Comparison of ENCODE assay signal across 8 cellular contexts in the genomic region with DNA sequence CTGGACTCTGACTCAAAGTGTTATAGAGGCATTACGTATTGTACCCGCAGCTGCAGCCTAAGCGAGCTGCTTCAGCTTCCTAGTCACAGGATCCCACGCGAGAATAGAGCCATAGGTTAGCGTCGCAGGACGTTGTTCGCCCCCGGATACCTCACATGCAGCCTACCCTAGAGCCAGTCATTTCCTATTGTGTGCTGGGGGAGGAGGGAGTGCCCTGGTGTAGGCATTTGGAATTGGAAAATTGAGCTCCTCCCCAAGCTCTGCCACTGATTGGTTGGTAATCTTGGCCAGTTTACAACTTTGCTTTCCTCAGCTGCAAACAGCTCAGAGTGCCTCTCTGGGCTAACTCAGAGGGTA. TPM values are rescaled to one million over a fixed set of nuclear protein-coding genes. Genes with fewer than 3 reads are reported as not detected.
DNase-seq lines count a peak whose midpoint lies in the region; ATAC-seq and TF ChIP-seq lines count a peak whose summit lies in the region.

No MANE protein-coding gene starts in this region.

- peaks cover 11% of the 10 kb centered on the region for H3K4me1 ChIP-seq in CD4-positive, CD25-positive, alpha-beta regulatory T cell (ENCODE audit: control insufficient read depth, insufficient read depth, low read length, poor library complexity, severe bottlenecking)
- H3K4me1 ChIP-seq in ovary (ENCODE audit: insufficient read depth): peaks cover 4% of the 10 kb centered on the region

- peak overlapping the region; percentile 94 to 98 (median 97) for H3K27ac Mint-ChIP-seq in CD4-positive, CD25-positive, alpha-beta regulatory T cell
- H3K27ac Mint-ChIP-seq in activated T-helper 1 cell treated with anti-CD3 and anti-CD28 coated beads, Interleukin-12 subunit alpha, Interleukin-12 subunit beta, Interleukin-2, Interleukin-4 antibody, amounts not matched to agents 30 ng/mL and 10 ng/mL and 1 ng/mL, durations not matched to agents 14 hours and 24 hours and 36 hours: peak overlapping the region; percentile 98

- peaks cover 0 to 13% (median 5%) of the 10 kb centered on the region in 7 donors for H3K9me3 Mint-ChIP-seq in CD4-positive, CD25-positive, alpha-beta regulatory T cell
- H3K9me3 Mint-ChIP-seq in activated T-helper 1 cell treated with anti-CD3 and anti-CD28 coated beads, Interleukin-12 subunit alpha, Interleukin-12 subunit beta, Interleukin-2, Interleukin-4 antibody, amounts not matched to agents 30 ng/mL and 10 ng/mL and 1 ng/mL, durations not matched to agents 14 hours and 24 hours and 36 hours: peaks cover 32% of the 10 kb centered on the region

- ATAC-seq in CD4-positive, CD25-positive, alpha-beta regulatory T cell (ENCODE audit: low read depth in 2 of 2): peak; percentile 25 to 40
- peak; percentile 20 for ATAC-seq in GM21529 (IDR thresholded peaks at IDR 0.05; ENCODE audit: unreplicated experiment)
- no peak for ATAC-seq in GM19324 (IDR thresholded peaks at IDR 0.05; ENCODE audit: low FRiP score, unreplicated experiment)

- TF ChIP-seq EP300 in ovary (IDR thresholded peaks at IDR 0.05): no peak

- H3K9me3 ChIP-seq in CD4-positive, CD25-positive, alpha-beta regulatory T cell (ENCODE audit: control insufficient read depth in 2 of 2, low read length in 2 of 2): peaks cover 7 to 9% of the 10 kb centered on the region in 2 experiments
- no peaks in the 10 kb centered on the region for H3K9me3 ChIP-seq in ovary

- H3K4me3 ChIP-seq in CD4-positive, CD25-positive, alpha-beta regulatory T cell (ENCODE audit: low read depth, low read length): peak overlapping the region; percentile 77
- H3K4me3 ChIP-seq in ovary: peak overlapping the region; percentile 57

- 38 to 68% (median 38%) methylated on average over 10 of the region's 10 CpGs for whole genome bisulfite sequencing in ovary, 3 donors

- peak; percentile 13 to 63 (median 44) for DNase-seq in CD4-positive, CD25-positive, alpha-beta regulatory T cell
- DNase-seq in M059J (ENCODE audit: low read depth): peak; percentile 70
- DNase-seq in activated T-helper 1 cell treated with anti-CD3 and anti-CD28 coated beads, Interleukin-12 subunit alpha, Interleukin-12 subunit beta, Interleukin-2, Interleukin-4 antibody, amounts not matched to agents 30 ng/mL and 10 ng/mL and 1 ng/mL, durations not matched to agents 14 hours and 24 hours and 36 hours (ENCODE audit: low spot score): no peak
- DNase-seq in glomerular endothelial cell (ENCODE audit: extremely low read depth, low read depth, low spot score): peak; percentile 52
- no peak for DNase-seq in ovary
- DNase-seq in superior temporal gyrus (ENCODE audit: extremely low spot score): no peak

- intact Hi-C loops in activated T-helper 1 cell treated with anti-CD3 and anti-CD28 coated beads, Interleukin-12 subunit alpha, Interleukin-12 subunit beta, Interleukin-2, Interleukin-4 antibody, amounts not matched to agents 30 ng/mL and 10 ng/mL and 1 ng/mL, durations not matched to agents 14 hours and 24 hours and 36 hours (cut with micrococcal nuclease): loop anchor here (1.0 to 5.0 kb wide), 4 partner anchors 13 to 209 kb away; a partner anchor contains a TSS
- intact Hi-C loops in ovary (cut with DNase I): no loop called here

- H3K4me1 Mint-ChIP-seq in CD4-positive, CD25-positive, alpha-beta regulatory T cell: peaks cover 12 to 40% (median 22%) of the 10 kb centered on the region in 4 donors
- peaks cover 15% of the 10 kb centered on the region for H3K4me1 Mint-ChIP-seq in activated T-helper 1 cell treated with anti-CD3 and anti-CD28 coated beads, Interleukin-12 subunit alpha, Interleukin-12 subunit beta, Interleukin-2, Interleukin-4 antibody, amounts not matched to agents 30 ng/mL and 10 ng/mL and 1 ng/mL, durations not matched to agents 14 hours and 24 hours and 36 hours (ENCODE audit: low read depth)

- peaks cover 21% of the 10 kb centered on the region for H3K36me3 ChIP-seq in CD4-positive, CD25-positive, alpha-beta regulatory T cell (ENCODE audit: control insufficient read depth, insufficient read depth, low read length)
- H3K36me3 ChIP-seq in ovary: no peaks in the 10 kb centered on the region

- no peak for TF ChIP-seq POLR2A in ovary (IDR thresholded peaks at IDR 0.05)

- no peaks in the 10 kb centered on the region for H3K27me3 ChIP-seq in CD4-positive, CD25-positive, alpha-beta regulatory T cell (ENCODE audit: control insufficient read depth, insufficient read depth, low read length)
- no peaks in the 10 kb centered on the region for H3K27me3 ChIP-seq in ovary

- peak overlapping the region; percentile 93 to 100 (median 99) for H3K4me3 Mint-ChIP-seq in CD4-positive, CD25-positive, alpha-beta regulatory T cell
- H3K4me3 Mint-ChIP-seq in activated T-helper 1 cell treated with anti-CD3 and anti-CD28 coated beads, Interleukin-12 subunit alpha, Interleukin-12 subunit beta, Interleukin-2, Interleukin-4 antibody, amounts not matched to agents 30 ng/mL and 10 ng/mL and 1 ng/mL, durations not matched to agents 14 hours and 24 hours and 36 hours: peak overlapping the region; percentile 99

- peak overlapping the region; percentile 84 for H3K27ac ChIP-seq in CD4-positive, CD25-positive, alpha-beta regulatory T cell (ENCODE audit: insufficient read depth, low read length, poor library complexity, severe bottlenecking)
- no peak overlapping the region for H3K27ac ChIP-seq in ovary

- H3K36me3 Mint-ChIP-seq in CD4-positive, CD25-positive, alpha-beta regulatory T cell: peaks cover 23% of the 10 kb centered on the region
- peaks cover 42% of the 10 kb centered on the region for H3K36me3 Mint-ChIP-seq in activated T-helper 1 cell treated with anti-CD3 and anti-CD28 coated beads, Interleukin-12 subunit alpha, Interleukin-12 subunit beta, Interleukin-2, Interleukin-4 antibody, amounts not matched to agents 30 ng/mL and 10 ng/mL and 1 ng/mL, durations not matched to agents 14 hours and 24 hours and 36 hours (ENCODE audit: low read depth)

- H3K27me3 Mint-ChIP-seq in CD4-positive, CD25-positive, alpha-beta regulatory T cell: no peaks in the 10 kb centered on the region
- H3K27me3 Mint-ChIP-seq in activated T-helper 1 cell treated with anti-CD3 and anti-CD28 coated beads, Interleukin-12 subunit alpha, Interleukin-12 subunit beta, Interleukin-2, Interleukin-4 antibody, amounts not matched to agents 30 ng/mL and 10 ng/mL and 1 ng/mL, durations not matched to agents 14 hours and 24 hours and 36 hours (ENCODE audit: insufficient read depth): no peaks in the 10 kb centered on the region

- TF ChIP-seq CTCF in ovary (IDR thresholded peaks at IDR 0.05): no peak

RNA-seq across cellular contexts. Expression of a gene that starts 0.5 kb away (rescaled TPM):
- 48.9 TPM for total RNA-seq in CD4-positive, CD25-positive, alpha-beta regulatory T cell
- 10 to 100 TPM; 38.8 to 50.0 (median 43.8) TPM for polyA plus RNA-seq in CD4-positive, CD25-positive, alpha-beta regulatory T cell
- 9.1 and 18.8 TPM in 2 replicates for total RNA-seq in M059J (2014; rRNA removed; shearing (Covaris generic))
- total RNA-seq in activated T-helper 1 cell treated with anti-CD3 and anti-CD28 coated beads, Interleukin-12 subunit alpha, Interleukin-12 subunit beta, Interleukin-2, Interleukin-4 antibody, amounts not matched to agents 30 ng/mL and 10 ng/mL and 1 ng/mL, durations not matched to agents 14 hours and 24 hours and 36 hours: 35.4 and 38.3 TPM in 2 replicates
- 40.3 and 45.3 TPM in 2 replicates for total RNA-seq in glomerular endothelial cell
- 10 to 100 TPM; 16.6 to 46.4 (median 40.8) TPM for total RNA-seq in ovary
- 100 to 1,000 TPM in 1 of 2 donors, 10 to 100 TPM in 1; 33.1 to 106 TPM for polyA plus RNA-seq in ovary

RNA-seq across cellular contexts. Expression of a gene that starts 0.7 kb away (rescaled TPM):
- total RNA-seq in CD4-positive, CD25-positive, alpha-beta regulatory T cell: 4.7 TPM
- polyA plus RNA-seq in CD4-positive, CD25-positive, alpha-beta regulatory T cell: 1 to 10 TPM; 1.5 to 2.3 (median 1.9) TPM
- 3.4 and 4.9 TPM in 2 replicates for total RNA-seq in M059J (2014; rRNA removed; shearing (Covaris generic))
- 2.6 TPM in 2 replicates for total RNA-seq in activated T-helper 1 cell treated with anti-CD3 and anti-CD28 coated beads, Interleukin-12 subunit alpha, Interleukin-12 subunit beta, Interleukin-2, Interleukin-4 antibody, amounts not matched to agents 30 ng/mL and 10 ng/mL and 1 ng/mL, durations not matched to agents 14 hours and 24 hours and 36 hours
- total RNA-seq in glomerular endothelial cell: 1.7 and 2.1 TPM in 2 replicates
- 1 to 10 TPM; 1.8 to 3.8 (median 3.0) TPM for total RNA-seq in ovary
- 1 to 10 TPM; 1.6 to 3.8 TPM for polyA plus RNA-seq in ovary

RNA-seq across cellular contexts. Expression of a gene that starts 43.0 kb away (rescaled TPM):
- 5.4 TPM for total RNA-seq in CD4-positive, CD25-positive, alpha-beta regulatory T cell
- 10 to 100 TPM; 10.5 to 18.4 (median 16.1) TPM for polyA plus RNA-seq in CD4-positive, CD25-positive, alpha-beta regulatory T cell
- total RNA-seq in M059J (2014; rRNA removed; shearing (Covaris generic)): 11.8 and 14.1 TPM in 2 replicates
- 9.9 and 10.6 TPM in 2 replicates for total RNA-seq in activated T-helper 1 cell treated with anti-CD3 and anti-CD28 coated beads, Interleukin-12 subunit alpha, Interleukin-12 subunit beta, Interleukin-2, Interleukin-4 antibody, amounts not matched to agents 30 ng/mL and 10 ng/mL and 1 ng/mL, durations not matched to agents 14 hours and 24 hours and 36 hours
- total RNA-seq in glomerular endothelial cell (7.5 and 10.4 TPM in 2 replicates), ovary (10 to 100 TPM; 10.5 to 17.4 (median 15.1) TPM)
- polyA plus RNA-seq in ovary: 10 to 100 TPM; 10.9 to 22.2 TPM

RNA-seq across cellular contexts. Expression of a gene that starts 43.2 kb away (rescaled TPM):
- 13.2 TPM for total RNA-seq in CD4-positive, CD25-positive, alpha-beta regulatory T cell
- 10 to 100 TPM in 3 of 4 donors, 1 to 10 TPM in 1; 7.1 to 16.7 (median 11.7) TPM for polyA plus RNA-seq in CD4-positive, CD25-positive, alpha-beta regulatory T cell
- total RNA-seq in M059J (2014; rRNA removed; shearing (Covaris generic)): 19.6 and 22.9 TPM in 2 replicates
- 14.3 and 19.4 TPM in 2 replicates for total RNA-seq in activated T-helper 1 cell treated with anti-CD3 and anti-CD28 coated beads, Interleukin-12 subunit alpha, Interleukin-12 subunit beta, Interleukin-2, Interleukin-4 antibody, amounts not matched to agents 30 ng/mL and 10 ng/mL and 1 ng/mL, durations not matched to agents 14 hours and 24 hours and 36 hours
- 10.8 and 11.7 TPM in 2 replicates for total RNA-seq in glomerular endothelial cell
- 10 to 100 TPM in 1 of 7 donors, 1 to 10 TPM in 6; 8.0 to 11.9 (median 8.9) TPM for total RNA-seq in ovary
- 10 to 100 TPM in 1 of 2 donors, 1 to 10 TPM in 1; 8.8 to 15.4 TPM for polyA plus RNA-seq in ovary

RNA-seq across cellular contexts. Expression of a gene that starts 51.3 kb away (rescaled TPM):
- total RNA-seq in CD4-positive, CD25-positive, alpha-beta regulatory T cell: not detected
- not detected for polyA plus RNA-seq in CD4-positive, CD25-positive, alpha-beta regulatory T cell
- total RNA-seq in M059J (2014; rRNA removed; shearing (Covaris generic)): not detected in 2 replicates
- not detected in 2 replicates for total RNA-seq in activated T-helper 1 cell treated with anti-CD3 and anti-CD28 coated beads, Interleukin-12 subunit alpha, Interleukin-12 subunit beta, Interleukin-2, Interleukin-4 antibody, amounts not matched to agents 30 ng/mL and 10 ng/mL and 1 ng/mL, durations not matched to agents 14 hours and 24 hours and 36 hours
- total RNA-seq in glomerular endothelial cell (not detected in 2 replicates), ovary (not detected)
- polyA plus RNA-seq in ovary: not detected

Comparison
In these comparisons a context has a peak if more than half of its experiments do, and no peak if none do; other contexts are left out.
1. DNase-seq: peak in CD4-positive, CD25-positive, alpha-beta regulatory T cell (3 of 3), M059J (single experiment) and glomerular endothelial cell (single experiment); none in activated T-helper 1 cell treated with anti-CD3 and anti-CD28 coated beads, Interleukin-12 subunit alpha, Interleukin-12 subunit beta, Interleukin-2, Interleukin-4 antibody, amounts not matched to agents 30 ng/mL and 10 ng/mL and 1 ng/mL, durations not matched to agents 14 hours and 24 hours and 36 hours (single experiment), ovary (0 of 5) and superior temporal gyrus (single experiment).